Comparison of ENCODE assay signal across 8 cellular contexts in the genomic region with DNA sequence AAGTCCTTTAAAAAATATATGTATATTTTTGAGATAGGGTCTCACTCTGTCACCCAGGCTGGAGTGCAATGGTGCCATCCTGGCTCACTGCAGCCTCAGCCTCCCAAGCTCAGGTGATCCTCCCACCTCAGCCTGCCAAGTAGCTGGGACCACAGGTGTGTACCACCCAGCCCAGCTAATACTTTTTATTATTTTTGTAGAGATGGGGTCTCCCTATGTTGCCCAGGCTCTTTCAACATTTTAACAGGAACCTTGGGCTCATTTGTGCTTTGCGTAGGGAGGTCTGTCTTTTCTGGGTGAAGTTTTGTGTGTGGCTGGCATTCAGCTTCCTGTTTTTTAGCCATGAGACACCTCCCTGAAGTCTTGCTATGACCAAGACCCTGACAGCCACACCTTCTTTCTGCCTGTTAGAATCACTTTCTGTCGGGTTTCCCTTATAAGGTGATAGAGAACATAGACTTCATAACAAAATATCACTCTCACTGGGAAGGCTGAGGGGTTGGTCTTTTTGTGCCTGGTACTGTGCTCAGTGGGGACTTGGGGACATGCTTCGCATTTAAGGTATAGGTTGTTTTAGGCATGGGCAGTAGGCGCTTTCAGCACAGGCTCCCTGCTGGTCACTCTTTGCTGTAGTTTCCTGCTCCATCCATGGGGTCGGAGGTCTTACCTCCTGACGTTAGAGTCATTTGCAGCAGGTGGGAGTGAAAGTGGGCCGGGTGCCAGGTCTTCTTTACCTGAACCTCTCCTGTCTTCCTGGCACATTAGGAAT. TPM values are rescaled to one million over a fixed set of nuclear protein-coding genes. Genes with fewer than 3 reads are reported as not detected.
DNase-seq lines count a peak whose midpoint lies in the region; ATAC-seq and TF ChIP-seq lines count a peak whose summit lies in the region.

No MANE protein-coding gene starts in this region.

- WGBS in sigmoid colon, 2 donors, result 68 to 71% methylated on average over 7 of the region's 7 CpGs

- no peaks in the 10 kb centered on the region for H3K27me3 ChIP-seq in sigmoid colon
- H3K27me3 ChIP-seq in colonic mucosa, result peaks cover 10% of the 10 kb centered on the region

- no peak overlapping the region for H3K9ac ChIP-seq in colonic mucosa (ENCODE audit: low read depth in 2 of 2, low read length in 2 of 2)

- TF ChIP-seq CTCF in sigmoid colon (IDR thresholded peaks at IDR 0.05) (no peak), colonic mucosa (IDR thresholded peaks at IDR 0.05) (no peak)

- H3K9me3 ChIP-seq in sigmoid colon (no peaks in the 10 kb centered on the region), colonic mucosa (no peaks in the 10 kb centered on the region)

- no peak for TF ChIP-seq EP300 in sigmoid colon (IDR thresholded peaks at IDR 0.05)

- ATAC-seq in GM19025 (IDR thresholded peaks at IDR 0.05; ENCODE audit: low read depth, unreplicated experiment) (peak; percentile 51), HG02852 (IDR thresholded peaks at IDR 0.05; ENCODE audit: unreplicated experiment) (peak; percentile 64)

- no peaks in the 10 kb centered on the region for H3K36me3 ChIP-seq in sigmoid colon
- H3K36me3 ChIP-seq in colonic mucosa, result no peaks in the 10 kb centered on the region

- no peak for TF ChIP-seq POLR2A in sigmoid colon (IDR thresholded peaks at IDR 0.05)

- DNase-seq in SIG-M5 (lab: John Stamatoyannopoulos, UW) (peak; percentile 22), sigmoid colon (peak; percentile 66), colonic mucosa (no peak), 8988T (no peak), superior temporal gyrus (ENCODE audit: extremely low spot score) (no peak), NCI-H1436 (lab: John Stamatoyannopoulos, UW) (no peak)

- intact Hi-C loops in sigmoid colon (cut with DNase I), result no loop called here
- intact Hi-C loops in colonic mucosa (cut with DNase I), result loop anchor here (10.0 kb wide), 1 partner anchor 137 kb away; no protein-coding TSS in a partner anchor

- H3K27ac ChIP-seq in sigmoid colon (peak overlapping the region; percentile 23 to 98 (median 94)), colonic mucosa (no peak overlapping the region)

- H3K4me1 ChIP-seq in sigmoid colon (peaks cover 0 to 70% (median 34%) of the 10 kb centered on the region in 4 donors), colonic mucosa (peaks cover 5% of the 10 kb centered on the region)

- H3K4me3 ChIP-seq in sigmoid colon (no peak overlapping the region), colonic mucosa (no peak overlapping the region)

RNA-seq across cellular contexts. Expression of a gene that starts 3.4 kb away (rescaled TPM):
- total RNA-seq in sigmoid colon, result 10 to 100 TPM; 52.0 to 74.6 (median 65.9) TPM
- polyA plus RNA-seq in sigmoid colon, result 10 to 100 TPM; 16.2 to 22.2 (median 21.8) TPM
- 10 to 100 TPM in 1 of 2 donors, 1 to 10 TPM in 1; 4.7 to 16.0 TPM for total RNA-seq in colonic mucosa

Comparison
In these comparisons a context has a peak if more than half of its experiments do, and no peak if none do; other contexts are left out.
1. DNase-seq: peak in SIG-M5 (single experiment) and sigmoid colon (single experiment); none in colonic mucosa (single experiment), 8988T (single experiment), superior temporal gyrus (single experiment) and NCI-H1436 (single experiment).